ENCODE assay signal across 8 cellular contexts in the genomic region with DNA sequence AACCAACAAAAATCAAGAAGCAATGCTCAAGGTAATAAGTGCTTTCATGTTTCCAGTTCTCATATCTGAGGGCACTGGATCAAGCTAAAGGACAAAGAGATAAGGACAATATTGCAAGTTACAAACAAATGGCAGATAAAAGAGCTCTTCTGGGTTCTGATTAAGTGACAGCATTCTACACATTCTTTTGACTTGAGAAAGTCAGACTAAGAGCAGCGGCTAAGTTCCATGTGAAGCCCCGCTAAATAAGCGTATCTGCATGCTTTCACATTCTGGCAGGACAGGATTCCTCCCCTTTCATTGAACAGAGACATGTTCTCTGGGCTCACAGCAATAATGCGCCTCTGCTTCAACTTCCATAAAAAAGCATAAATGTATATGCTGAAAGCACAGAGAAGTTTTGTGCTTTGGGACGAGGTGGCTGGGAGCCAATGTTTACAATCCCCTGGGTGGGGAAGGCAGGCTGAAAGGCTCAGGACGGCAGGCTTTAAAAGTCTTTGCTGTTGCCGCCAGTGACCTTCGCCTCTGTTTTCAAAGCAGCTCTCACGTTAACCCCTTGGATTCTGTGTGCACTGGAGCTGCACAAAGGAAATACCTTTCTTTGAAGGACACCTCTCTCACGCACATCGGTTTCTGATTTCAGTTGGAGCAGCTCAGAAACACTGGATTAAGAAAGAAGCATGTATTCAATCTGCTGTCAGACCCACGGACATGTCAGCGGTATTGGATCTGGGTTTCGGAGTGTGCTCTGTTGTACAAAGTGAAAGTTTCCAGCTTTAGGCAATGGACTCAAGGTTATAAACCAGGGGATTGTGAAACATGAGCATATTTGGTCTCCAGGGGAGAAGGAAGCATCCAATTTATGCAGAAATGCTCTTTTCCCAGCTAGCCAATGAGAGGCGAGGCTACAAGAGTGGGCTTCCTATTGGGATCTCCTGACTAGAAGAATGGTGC.
DNase-seq lines count a peak whose midpoint lies in the region; ATAC-seq and TF ChIP-seq lines count a peak whose summit lies in the region.

No MANE protein-coding gene starts in this region.

- DNase-seq in AG04450 (ENCODE audit: low read depth, low spot score) (peak; percentile 80), HCEC 1CT (peak; percentile 75), WERI-Rb-1 (peak; percentile 45), fibroblast of villous mesenchyme (ENCODE audit: low read depth) (peak; percentile 95), GF-D8 (lab: John Stamatoyannopoulos, UW) (no peak)

- H3K27me3 ChIP-seq in AG04450 (ENCODE audit: control insufficient read depth, insufficient read depth, low read length): no peaks in the 10 kb centered on the region
- H3K27me3 ChIP-seq in WERI-Rb-1 (ENCODE audit: insufficient read depth, low read depth, severe bottlenecking): no peaks in the 10 kb centered on the region
- H3K27me3 ChIP-seq in neural cell (ENCODE audit: insufficient read depth, low read depth, low read length): no peaks in the 10 kb centered on the region

- no peaks in the 10 kb centered on the region for H4K20me1 ChIP-seq in neural cell (ENCODE audit: insufficient read depth)

- no peak for TF ChIP-seq EP300 in neural cell (conservative IDR thresholded peaks at IDR 0.05; ENCODE audit: poor library complexity, severe bottlenecking)

- no peaks in the 10 kb centered on the region for H3F3A ChIP-seq in neural cell (ENCODE audit: insufficient read depth, low read length, poor library complexity, severe bottlenecking)

- H3K36me3 ChIP-seq in WERI-Rb-1 (no peaks in the 10 kb centered on the region), neural cell (ENCODE audit: insufficient read depth, low read length) (no peaks in the 10 kb centered on the region)

- no peak for TF ChIP-seq CTCF in AG04450 (IDR thresholded peaks at IDR 0.05; ENCODE audit: low read depth, low read length)
- TF ChIP-seq CTCF in WERI-Rb-1 (IDR thresholded peaks at IDR 0.05; ENCODE audit: low read depth, low read length): no peak
- no peak for TF ChIP-seq CTCF in fibroblast of villous mesenchyme (IDR thresholded peaks at IDR 0.05; ENCODE audit: insufficient read depth, low read depth, low read length)
- TF ChIP-seq CTCF in neural cell (IDR thresholded peaks at IDR 0.05; ENCODE audit: poor library complexity, severe bottlenecking): no peak

- H3K79me2 ChIP-seq in neural cell (replicated peaks; ENCODE audit: insufficient read depth, low read length): no peaks in the 10 kb centered on the region

- H3K4me3 ChIP-seq in AG04450 (ENCODE audit: low read depth, low read length) (peak overlapping the region; percentile 60), WERI-Rb-1 (ENCODE audit: low read depth, low read length) (peak overlapping the region; percentile 39), fibroblast of villous mesenchyme (ENCODE audit: low read depth, low read length) (peak overlapping the region; percentile 74), neural cell (ENCODE audit: low read length) (peak overlapping the region; percentile 60)

- H2AFZ ChIP-seq in neural cell (ENCODE audit: low read depth, low read length): peak overlapping the region; percentile 15

- CTCF ChIA-PET in AG04450 (lab: Charles Lee): interaction anchor here (0.6 to 1.4 kb wide), 5 partner anchors 99 to 142 kb away, joined by 3 to 9 read pairs (median 3); no protein-coding TSS in a partner anchor

- no peaks in the 10 kb centered on the region for H3K9me3 ChIP-seq in AG04450 (ENCODE audit: control insufficient read depth, insufficient read depth, low read length)
- H3K9me3 ChIP-seq in WERI-Rb-1 (ENCODE audit: severe bottlenecking): no peaks in the 10 kb centered on the region
- H3K9me3 ChIP-seq in neural cell (ENCODE audit: low read length): no peaks in the 10 kb centered on the region

- peak overlapping the region; percentile 17 for H3K9ac ChIP-seq in neural cell (ENCODE audit: low read length)

- POLR2A ChIA-PET in AG04450 (lab: Yijun Ruan, JAX): interaction anchor here (0.6 to 1.7 kb wide), 7 partner anchors 56 to 348 kb away, joined by 3 to 8 read pairs (median 5); partner anchors contain the start of gene FAM133B

- H3K4me2 ChIP-seq in neural cell (ENCODE audit: low read length): peak overlapping the region; percentile 58

- no peak for ATAC-seq in HG02885 (IDR thresholded peaks at IDR 0.05; ENCODE audit: poor library complexity, unreplicated experiment)
- no peak for ATAC-seq in HG02642 (IDR thresholded peaks at IDR 0.05; ENCODE audit: poor library complexity, unreplicated experiment)

- H3K27ac ChIP-seq in AG04450 (ENCODE audit: low read depth, low read length) (peak overlapping the region; percentile 90), WERI-Rb-1 (peak overlapping the region; percentile 12; the same call in 1 of the 2 replicates), neural cell (ENCODE audit: low read length) (no peak overlapping the region)

- TF ChIP-seq RAD21 in neural cell (conservative IDR thresholded peaks at IDR 0.05): no peak

- H3K9me2 ChIP-seq in neural cell (ENCODE audit: insufficient read depth, low read length): no peaks in the 10 kb centered on the region

TF ChIP-seq in neural cell, 6 proteins besides CTCF, POLR2A, EP300 and RAD21:
- TF ChIP-seq TAF1 (IDR thresholded peaks at IDR 0.05; ENCODE audit: low read depth) (no peak), SMC3 (conservative IDR thresholded peaks at IDR 0.05; ENCODE audit: poor library complexity) (no peak), MXI1 (conservative IDR thresholded peaks at IDR 0.05; ENCODE audit: poor library complexity, severe bottlenecking) (no peak), POLR2AphosphoS5 (IDR thresholded peaks at IDR 0.05) (no peak), EZH2 (IDR thresholded peaks at IDR 0.05; ENCODE audit: borderline replicate concordance, insufficient read depth, low read length, poor library complexity, severe bottlenecking) (no peak)
- TF ChIP-seq, protein P1, sequence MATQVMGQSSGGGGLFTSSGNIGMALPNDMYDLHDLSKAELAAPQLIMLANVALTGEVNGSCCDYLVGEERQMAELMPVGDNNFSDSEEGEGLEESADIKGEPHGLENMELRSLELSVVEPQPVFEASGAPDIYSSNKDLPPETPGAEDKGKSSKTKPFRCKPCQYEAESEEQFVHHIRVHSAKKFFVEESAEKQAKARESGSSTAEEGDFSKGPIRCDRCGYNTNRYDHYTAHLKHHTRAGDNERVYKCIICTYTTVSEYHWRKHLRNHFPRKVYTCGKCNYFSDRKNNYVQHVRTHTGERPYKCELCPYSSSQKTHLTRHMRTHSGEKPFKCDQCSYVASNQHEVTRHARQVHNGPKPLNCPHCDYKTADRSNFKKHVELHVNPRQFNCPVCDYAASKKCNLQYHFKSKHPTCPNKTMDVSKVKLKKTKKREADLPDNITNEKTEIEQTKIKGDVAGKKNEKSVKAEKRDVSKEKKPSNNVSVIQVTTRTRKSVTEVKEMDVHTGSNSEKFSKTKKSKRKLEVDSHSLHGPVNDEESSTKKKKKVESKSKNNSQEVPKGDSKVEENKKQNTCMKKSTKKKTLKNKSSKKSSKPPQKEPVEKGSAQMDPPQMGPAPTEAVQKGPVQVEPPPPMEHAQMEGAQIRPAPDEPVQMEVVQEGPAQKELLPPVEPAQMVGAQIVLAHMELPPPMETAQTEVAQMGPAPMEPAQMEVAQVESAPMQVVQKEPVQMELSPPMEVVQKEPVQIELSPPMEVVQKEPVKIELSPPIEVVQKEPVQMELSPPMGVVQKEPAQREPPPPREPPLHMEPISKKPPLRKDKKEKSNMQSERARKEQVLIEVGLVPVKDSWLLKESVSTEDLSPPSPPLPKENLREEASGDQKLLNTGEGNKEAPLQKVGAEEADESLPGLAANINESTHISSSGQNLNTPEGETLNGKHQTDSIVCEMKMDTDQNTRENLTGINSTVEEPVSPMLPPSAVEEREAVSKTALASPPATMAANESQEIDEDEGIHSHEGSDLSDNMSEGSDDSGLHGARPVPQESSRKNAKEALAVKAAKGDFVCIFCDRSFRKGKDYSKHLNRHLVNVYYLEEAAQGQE (IDR thresholded peaks at IDR 0.05; ENCODE audit: borderline replicate concordance): no peak
